In genomic region chr6:156886409-156886808, GRCh38 we compare ENCODE assay signal across 1 cellular context.
TF ChIP-seq lines count a peak whose summit lies in the region.

No MANE protein-coding gene starts in this region.

TF ChIP-seq in liver, 16 proteins besides CTCF, POLR2A, EP300 and RAD21 (continued from another document):
- TF ChIP-seq, protein P1, sequence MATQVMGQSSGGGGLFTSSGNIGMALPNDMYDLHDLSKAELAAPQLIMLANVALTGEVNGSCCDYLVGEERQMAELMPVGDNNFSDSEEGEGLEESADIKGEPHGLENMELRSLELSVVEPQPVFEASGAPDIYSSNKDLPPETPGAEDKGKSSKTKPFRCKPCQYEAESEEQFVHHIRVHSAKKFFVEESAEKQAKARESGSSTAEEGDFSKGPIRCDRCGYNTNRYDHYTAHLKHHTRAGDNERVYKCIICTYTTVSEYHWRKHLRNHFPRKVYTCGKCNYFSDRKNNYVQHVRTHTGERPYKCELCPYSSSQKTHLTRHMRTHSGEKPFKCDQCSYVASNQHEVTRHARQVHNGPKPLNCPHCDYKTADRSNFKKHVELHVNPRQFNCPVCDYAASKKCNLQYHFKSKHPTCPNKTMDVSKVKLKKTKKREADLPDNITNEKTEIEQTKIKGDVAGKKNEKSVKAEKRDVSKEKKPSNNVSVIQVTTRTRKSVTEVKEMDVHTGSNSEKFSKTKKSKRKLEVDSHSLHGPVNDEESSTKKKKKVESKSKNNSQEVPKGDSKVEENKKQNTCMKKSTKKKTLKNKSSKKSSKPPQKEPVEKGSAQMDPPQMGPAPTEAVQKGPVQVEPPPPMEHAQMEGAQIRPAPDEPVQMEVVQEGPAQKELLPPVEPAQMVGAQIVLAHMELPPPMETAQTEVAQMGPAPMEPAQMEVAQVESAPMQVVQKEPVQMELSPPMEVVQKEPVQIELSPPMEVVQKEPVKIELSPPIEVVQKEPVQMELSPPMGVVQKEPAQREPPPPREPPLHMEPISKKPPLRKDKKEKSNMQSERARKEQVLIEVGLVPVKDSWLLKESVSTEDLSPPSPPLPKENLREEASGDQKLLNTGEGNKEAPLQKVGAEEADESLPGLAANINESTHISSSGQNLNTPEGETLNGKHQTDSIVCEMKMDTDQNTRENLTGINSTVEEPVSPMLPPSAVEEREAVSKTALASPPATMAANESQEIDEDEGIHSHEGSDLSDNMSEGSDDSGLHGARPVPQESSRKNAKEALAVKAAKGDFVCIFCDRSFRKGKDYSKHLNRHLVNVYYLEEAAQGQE (IDR thresholded peaks at IDR 0.05) = no peak
- TF ChIP-seq, protein P2, sequence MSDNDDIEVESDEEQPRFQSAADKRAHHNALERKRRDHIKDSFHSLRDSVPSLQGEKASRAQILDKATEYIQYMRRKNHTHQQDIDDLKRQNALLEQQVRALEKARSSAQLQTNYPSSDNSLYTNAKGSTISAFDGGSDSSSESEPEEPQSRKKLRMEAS (IDR thresholded peaks at IDR 0.05) = no peak
- TF ChIP-seq FOXA1 (IDR thresholded peaks at IDR 0.05) (no peak), HNF4G (IDR thresholded peaks at IDR 0.05) (no peak), FOXA2 (IDR thresholded peaks at IDR 0.05) (no peak), ATF3 (IDR thresholded peaks at IDR 0.05) (no peak), EGR1 (IDR thresholded peaks at IDR 0.05; ENCODE audit: low read depth in 2 of 2) (no peak)
